ENCODE assay signal across 8 cellular contexts in genomic region chr4:102828497-102828808, GRCh38. TPM values are rescaled to one million over a fixed set of nuclear protein-coding genes. Genes with fewer than 3 reads are reported as not detected.
A peak's percentile ranks its signal among the peaks of the same experiment; 100 is the strongest.
DNase-seq lines count a peak whose midpoint lies in the region; ATAC-seq and TF ChIP-seq lines count a peak whose summit lies in the region.

No MANE protein-coding gene starts in this region.

- peaks cover 13% of the 10 kb centered on the region for H3K4me1 Mint-ChIP-seq in chondrocyte (ENCODE audit: low read depth)
- H3K4me1 Mint-ChIP-seq in activated CD4-positive, alpha-beta memory T cell treated with anti-CD3 and anti-CD28 coated beads, Interleukin-2, amount 10 ng/mL, durations not matched to agents 7 days and 5 days = peaks cover 30% of the 10 kb centered on the region

- H3K56ac ChIP-seq in mesendoderm (ENCODE audit: low read length) = peak overlapping the region; percentile 82

- H2BK120ac ChIP-seq in mesendoderm (ENCODE audit: low read depth, low read length) = no peak overlapping the region

- H3K23ac ChIP-seq in mesendoderm (ENCODE audit: low read length) = no peak overlapping the region

- H3K4me3 Mint-ChIP-seq in chondrocyte (ENCODE audit: unreplicated experiment) = no peak overlapping the region
- H3K4me3 Mint-ChIP-seq in activated CD4-positive, alpha-beta memory T cell treated with anti-CD3 and anti-CD28 coated beads, Interleukin-2, amount 10 ng/mL, durations not matched to agents 7 days and 5 days = no peak overlapping the region

- ATAC-seq in HG02981 (IDR thresholded peaks at IDR 0.05; ENCODE audit: unreplicated experiment) = no peak

- H3K4me1 ChIP-seq in HUES6 (ENCODE audit: control insufficient read depth, insufficient read depth, low read length) (peaks cover 35% of the 10 kb centered on the region), mesendoderm (ENCODE audit: control insufficient read depth, low read depth, low read length) (peaks cover 2% of the 10 kb centered on the region)

- POLR2A ChIA-PET in activated CD4-positive, alpha-beta memory T cell treated with anti-CD3 and anti-CD28 coated beads, Interleukin-2, amount 10 ng/mL, durations not matched to agents 7 days and 5 days (lab: Charles Lee) = interaction anchor here (0.7 to 15.1 kb wide), 32 partner anchors 10 to 484 kb away, joined by 3 to 510 read pairs (median 8); partner anchors contain the start of genes BDH2, CENPE, CISD2 and MANBA

- DNase-seq in chondrocyte (ENCODE audit: low spot score) = no peak
- no peak for DNase-seq in mesendoderm
- DNase-seq in activated CD4-positive, alpha-beta memory T cell treated with anti-CD3 and anti-CD28 coated beads, Interleukin-2, amount 10 ng/mL, durations not matched to agents 7 days and 5 days = no peak
- no peak for DNase-seq in dermis blood vessel endothelial cell
- DNase-seq in mesenteric fat pad (ENCODE audit: low spot score) = no peak

- CTCF ChIA-PET in activated CD4-positive, alpha-beta memory T cell treated with anti-CD3 and anti-CD28 coated beads, Interleukin-2, amount 10 ng/mL, durations not matched to agents 7 days and 5 days (lab: Charles Lee) = interaction anchor here (0.7 to 3.3 kb wide), 16 partner anchors 10 to 484 kb away, joined by 3 to 34 read pairs (median 5); partner anchors contain the start of genes BDH2, CISD2, MANBA and SLC39A8

- peak overlapping the region; percentile 29 for H3K4me2 ChIP-seq in mesendoderm (ENCODE audit: low read length)

- H3K36me3 ChIP-seq in HUES6 (ENCODE audit: control insufficient read depth, insufficient read depth, low read length) = peaks cover 26% of the 10 kb centered on the region
- no peaks in the 10 kb centered on the region for H3K36me3 ChIP-seq in mesendoderm (ENCODE audit: control insufficient read depth, insufficient read depth, low read length)

- WGBS in mesendoderm (ENCODE audit: extremely low coverage, insufficient coverage, low lambda C conversion rate) = no CpG with 5 or more reads among the region's 4 CpGs

- TF ChIP-seq CTCF in 22Rv1 (IDR thresholded peaks at IDR 0.05) (no peak), chondrocyte (IDR thresholded peaks at IDR 0.05) (peak; percentile 36)

- no peaks in the 10 kb centered on the region for H3K79me1 ChIP-seq in mesendoderm (ENCODE audit: low read length)

- peak overlapping the region; percentile 7 for H3K18ac ChIP-seq in mesendoderm (ENCODE audit: low read length)

- no peaks in the 10 kb centered on the region for H3K9me3 ChIP-seq in HUES6 (ENCODE audit: control insufficient read depth, insufficient read depth, low read depth, low read length)

- H3K9me3 Mint-ChIP-seq in chondrocyte (ENCODE audit: low read depth) = no peaks in the 10 kb centered on the region
- H3K9me3 Mint-ChIP-seq in activated CD4-positive, alpha-beta memory T cell treated with anti-CD3 and anti-CD28 coated beads, Interleukin-2, amount 10 ng/mL, durations not matched to agents 7 days and 5 days = no peaks in the 10 kb centered on the region

- no peaks in the 10 kb centered on the region for H3K27me3 ChIP-seq in HUES6 (ENCODE audit: control insufficient read depth, insufficient read depth, low read length)
- no peaks in the 10 kb centered on the region for H3K27me3 ChIP-seq in mesendoderm (ENCODE audit: insufficient read depth, low read length, poor library complexity)

- H2BK15ac ChIP-seq in mesendoderm (replicated peaks; ENCODE audit: low read depth) = no peak overlapping the region

- H3K9ac ChIP-seq in HUES6 (ENCODE audit: low read length) (peak overlapping the region; percentile 100), mesendoderm (ENCODE audit: low read length) (peak overlapping the region; percentile 75)

- H3K4ac ChIP-seq in mesendoderm (ENCODE audit: low read depth, low read length) = no peak overlapping the region

- no peak overlapping the region for H3K27ac Mint-ChIP-seq in chondrocyte (ENCODE audit: unreplicated experiment)
- H3K27ac Mint-ChIP-seq in activated CD4-positive, alpha-beta memory T cell treated with anti-CD3 and anti-CD28 coated beads, Interleukin-2, amount 10 ng/mL, durations not matched to agents 7 days and 5 days = no peak overlapping the region

- H3K4me3 ChIP-seq in HUES6 (ENCODE audit: low read depth, low read length) (peak overlapping the region; percentile 97), mesendoderm (ENCODE audit: low read length) (peak overlapping the region; percentile 46)

- no peak overlapping the region for H2AK5ac ChIP-seq in mesendoderm (ENCODE audit: low read length)

- no peaks in the 10 kb centered on the region for H3K36me3 Mint-ChIP-seq in chondrocyte (ENCODE audit: low read depth)
- peaks cover 15% of the 10 kb centered on the region for H3K36me3 Mint-ChIP-seq in activated CD4-positive, alpha-beta memory T cell treated with anti-CD3 and anti-CD28 coated beads, Interleukin-2, amount 10 ng/mL, durations not matched to agents 7 days and 5 days (ENCODE audit: low read depth)

- peaks cover 33% of the 10 kb centered on the region for H3K79me2 ChIP-seq in mesendoderm (ENCODE audit: control insufficient read depth, insufficient read depth, low read length)

- H3K27ac ChIP-seq in 22Rv1 = peak overlapping the region; percentile 100
- peak overlapping the region; percentile 99 for H3K27ac ChIP-seq in HUES6 (ENCODE audit: low read depth, low read length)
- peak overlapping the region; percentile 97 for H3K27ac ChIP-seq in mesendoderm (ENCODE audit: low read depth, low read length)

- no peak overlapping the region for H4K5ac ChIP-seq in mesendoderm (ENCODE audit: low read length)

- H4K8ac ChIP-seq in mesendoderm (ENCODE audit: low read depth, low read length) = no peak overlapping the region

- H2BK5ac ChIP-seq in mesendoderm (ENCODE audit: low read length) = peak overlapping the region; percentile 12

- no peaks in the 10 kb centered on the region for H3K27me3 Mint-ChIP-seq in chondrocyte (ENCODE audit: low read depth)
- no peaks in the 10 kb centered on the region for H3K27me3 Mint-ChIP-seq in activated CD4-positive, alpha-beta memory T cell treated with anti-CD3 and anti-CD28 coated beads, Interleukin-2, amount 10 ng/mL, durations not matched to agents 7 days and 5 days

RNA-seq across cellular contexts. Expression of gene UBE2D3, which starts 1.1 kb away (rescaled TPM):
- total RNA-seq in chondrocyte (227 to 235 TPM (median 234 TPM) in 3 replicates), dermis blood vessel endothelial cell (313 and 433 TPM in 2 replicates), mesenteric fat pad (316 TPM)
- polyA plus RNA-seq in mesendoderm (2013, experiment 1 of 2) = 604 TPM
- polyA plus RNA-seq in mesendoderm (2013, experiment 2 of 2) = 624 TPM
- total RNA-seq in activated CD4-positive, alpha-beta memory T cell treated with anti-CD3 and anti-CD28 coated beads, Interleukin-2, amount 10 ng/mL, durations not matched to agents 7 days and 5 days = 100 to 1,000 TPM; 378 to 380 TPM

RNA-seq across cellular contexts. Expression of gene CISD2, which starts 40.3 kb away (rescaled TPM):
- total RNA-seq in chondrocyte (20.7 to 30.9 TPM (median 29.7 TPM) in 3 replicates), dermis blood vessel endothelial cell (22.2 and 23.0 TPM in 2 replicates), mesenteric fat pad (25.7 TPM)
- 60.6 TPM for polyA plus RNA-seq in mesendoderm (2013, experiment 1 of 2)
- polyA plus RNA-seq in mesendoderm (2013, experiment 2 of 2) = 65.9 TPM
- total RNA-seq in activated CD4-positive, alpha-beta memory T cell treated with anti-CD3 and anti-CD28 coated beads, Interleukin-2, amount 10 ng/mL, durations not matched to agents 7 days and 5 days = 10 to 100 TPM; 37.9 to 39.8 TPM
